In the genomic region with DNA sequence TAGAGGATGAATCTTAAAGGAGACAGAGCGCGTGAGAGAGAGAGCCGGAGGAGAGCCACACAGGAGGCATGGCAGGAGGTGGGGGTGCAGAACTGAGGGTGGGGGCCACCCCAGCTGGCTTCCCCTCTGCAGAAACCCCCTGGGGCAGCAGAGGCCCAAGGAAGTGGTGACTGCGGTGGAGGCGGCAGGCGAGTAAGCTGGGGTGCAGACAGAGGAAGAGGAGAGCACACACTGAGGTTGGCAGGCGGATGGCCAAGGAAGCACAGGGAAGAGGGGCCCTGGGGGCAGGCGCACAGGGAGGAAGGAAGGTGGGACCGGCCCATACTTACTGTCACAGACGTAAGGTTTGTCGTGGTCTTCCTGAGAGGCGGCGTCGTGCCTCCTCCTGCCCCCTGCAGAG, we compare ENCODE assay signal across 10 cellular contexts.
DNase-seq lines count a peak whose midpoint lies in the region; ATAC-seq and TF ChIP-seq lines count a peak whose summit lies in the region.
"Had no signal": no experiment of that assay in that cellular context is flagged by ENCODE, and none has a peak within 500 bp of the region (broad histone marks: within the 10 kb centered on the region; RNA-seq: fewer than 3 reads in every experiment).

No MANE protein-coding gene starts in this region.

- H3K4me3 ChIP-seq in cardiac muscle cell (no peak overlapping the region), gastroesophageal sphincter (no peak overlapping the region)

- TF ChIP-seq POLR2A in gastroesophageal sphincter (IDR thresholded peaks at IDR 0.05) = no peak

- H3K9me3 ChIP-seq in cardiac muscle cell (ENCODE audit: low read depth) (no peaks in the 10 kb centered on the region), gastroesophageal sphincter (no peaks in the 10 kb centered on the region)

- peaks cover 14% of the 10 kb centered on the region for H3K36me3 Mint-ChIP-seq in activated B cell treated with CpG ODN at 0.5 μM for 24 hours (ENCODE audit: low read depth)
- H3K36me3 Mint-ChIP-seq in stimulated activated naive CD8-positive, alpha-beta T cell treated with anti-CD3 and anti-CD28 coated beads, Interleukin-15, Interleukin-2, amounts not matched to agents 100 ng/mL and 50 ng/mL, for 24 hours (ENCODE audit: low read depth) = no peaks in the 10 kb centered on the region

- H3K4me1 ChIP-seq in cardiac muscle cell (ENCODE audit: low read depth) = peaks cover 44% of the 10 kb centered on the region
- H3K4me1 ChIP-seq in gastroesophageal sphincter = peaks cover 0 to 57% (median 4%) of the 10 kb centered on the region in 3 donors

- no peaks in the 10 kb centered on the region for H3K27me3 ChIP-seq in cardiac muscle cell
- no peaks in the 10 kb centered on the region for H3K27me3 ChIP-seq in gastroesophageal sphincter

- H3K27ac ChIP-seq in cardiac muscle cell (peak overlapping the region; percentile 96), gastroesophageal sphincter (peak overlapping the region in 2 of 4 donors; percentile 71 to 73)
- H3K27ac ChIP-seq: KMS-11 had no signal

- intact Hi-C loops in cardiac septum (cut with DNase I) = no loop called here
- intact Hi-C loops in activated B cell treated with CpG ODN at 0.5 μM for 24 hours (cut with micrococcal nuclease) = loop anchor here (10.0 kb wide), 1 partner anchor 199 kb away; no protein-coding TSS in a partner anchor

- H3K4me1 Mint-ChIP-seq in activated B cell treated with CpG ODN at 0.5 μM for 24 hours = peaks cover 54% of the 10 kb centered on the region
- peaks cover 43% of the 10 kb centered on the region for H3K4me1 Mint-ChIP-seq in stimulated activated naive CD8-positive, alpha-beta T cell treated with anti-CD3 and anti-CD28 coated beads, Interleukin-15, Interleukin-2, amounts not matched to agents 100 ng/mL and 50 ng/mL, for 24 hours (ENCODE audit: low read depth)

- DNase-seq in cardiac muscle cell (ENCODE audit: low read depth in 1 of 2, low spot score in 1 of 2) (no peak), cardiac septum (ENCODE audit: low spot score) (no peak), activated B cell treated with CpG ODN at 0.5 μM for 24 hours (peak; percentile 44), germinal center (ENCODE audit: low spot score) (peak; percentile 50), iPS-NIHi11 (ENCODE audit: low spot score) (no peak)
- DNase-seq: PC-3 had no signal

- H3K27me3 Mint-ChIP-seq in activated B cell treated with CpG ODN at 0.5 μM for 24 hours = no peaks in the 10 kb centered on the region
- no peaks in the 10 kb centered on the region for H3K27me3 Mint-ChIP-seq in stimulated activated naive CD8-positive, alpha-beta T cell treated with anti-CD3 and anti-CD28 coated beads, Interleukin-15, Interleukin-2, amounts not matched to agents 100 ng/mL and 50 ng/mL, for 24 hours

- peak overlapping the region; percentile 63 for H3K4me3 Mint-ChIP-seq in activated B cell treated with CpG ODN at 0.5 μM for 24 hours
- peak overlapping the region; percentile 50 for H3K4me3 Mint-ChIP-seq in stimulated activated naive CD8-positive, alpha-beta T cell treated with anti-CD3 and anti-CD28 coated beads, Interleukin-15, Interleukin-2, amounts not matched to agents 100 ng/mL and 50 ng/mL, for 24 hours

- 73 to 87% methylated on average over 5 to 9 of the region's 14 CpGs for WGBS in gastroesophageal sphincter (ENCODE audit: low coverage in 1 of 2), 2 donors

- no peak for TF ChIP-seq CTCF in cardiac muscle cell (IDR thresholded peaks at IDR 0.05; ENCODE audit: low read depth, low read length)
- no peak for TF ChIP-seq CTCF in activated B cell treated with CpG ODN at 0.5 μM for 24 hours (IDR thresholded peaks at IDR 0.05)
- no peak for TF ChIP-seq CTCF in gastroesophageal sphincter (IDR thresholded peaks at IDR 0.05)

- POLR2A ChIA-PET in activated B cell treated with CpG ODN at 0.5 μM for 24 hours (lab: Charles Lee) = interaction anchor here (1.1 to 2.3 kb wide), 2 partner anchors 195 to 212 kb away, joined by 4 to 7 read pairs; a partner anchor contains a TSS

- CTCF ChIA-PET in activated B cell treated with CpG ODN at 0.5 μM for 24 hours (lab: Charles Lee) = no interaction called here

- peak overlapping the region; percentile 68 for H3K27ac Mint-ChIP-seq in activated B cell treated with CpG ODN at 0.5 μM for 24 hours
- H3K27ac Mint-ChIP-seq in stimulated activated naive CD8-positive, alpha-beta T cell treated with anti-CD3 and anti-CD28 coated beads, Interleukin-15, Interleukin-2, amounts not matched to agents 100 ng/mL and 50 ng/mL, for 24 hours = peak overlapping the region; percentile 43

- H3K36me3 ChIP-seq in cardiac muscle cell = no peaks in the 10 kb centered on the region
- H3K36me3 ChIP-seq in gastroesophageal sphincter = no peaks in the 10 kb centered on the region

- no peak for TF ChIP-seq EP300 in gastroesophageal sphincter (IDR thresholded peaks at IDR 0.05)

- H3K9me3 Mint-ChIP-seq in activated B cell treated with CpG ODN at 0.5 μM for 24 hours = no peaks in the 10 kb centered on the region
- no peaks in the 10 kb centered on the region for H3K9me3 Mint-ChIP-seq in stimulated activated naive CD8-positive, alpha-beta T cell treated with anti-CD3 and anti-CD28 coated beads, Interleukin-15, Interleukin-2, amounts not matched to agents 100 ng/mL and 50 ng/mL, for 24 hours

- ATAC-seq in activated B cell treated with CpG ODN at 0.5 μM for 24 hours (ENCODE audit: low read depth) (peak; percentile 90), GM18517 (IDR thresholded peaks at IDR 0.05; ENCODE audit: unreplicated experiment) (no peak), gastroesophageal sphincter (no peak)
- ATAC-seq: PC-3 had no signal

Comparison
In these comparisons a context has a peak if more than half of its experiments do, and no peak if none do; other contexts are left out.
1. DNase-seq: peak in activated B cell treated with CpG ODN at 0.5 μM for 24 hours (single experiment) and germinal center (single experiment); none in cardiac muscle cell (0 of 2), cardiac septum (single experiment) and iPS-NIHi11 (single experiment).